13 cellular contexts compared by ENCODE assay signal in the genomic region with DNA sequence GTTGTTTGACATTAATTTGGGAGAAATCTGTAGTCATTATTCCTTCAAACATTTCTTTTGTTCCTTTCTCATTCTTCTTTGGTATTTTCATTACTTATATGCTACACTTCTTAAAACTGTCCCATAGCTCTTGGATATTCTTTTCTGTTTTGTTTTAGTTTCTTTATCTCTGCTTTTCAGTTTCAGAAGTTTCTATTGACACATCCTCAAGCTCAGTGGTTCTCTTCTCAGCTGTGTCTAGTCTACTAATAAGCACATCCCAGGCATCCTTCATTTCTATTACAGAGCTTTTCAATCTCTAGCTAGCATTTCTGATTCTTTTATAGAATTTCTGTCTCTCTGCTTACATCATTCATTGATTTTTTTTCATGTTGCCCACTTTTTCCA.
DNase-seq lines count a peak whose midpoint lies in the region; ATAC-seq lines count a peak whose summit lies in the region.
"Had no signal": no experiment of that assay in that cellular context is flagged by ENCODE, and none has a peak within 500 bp of the region (broad histone marks: within the 10 kb centered on the region; RNA-seq: fewer than 3 reads in every experiment).

No MANE protein-coding gene starts in this region.

- DNase-seq in epidermal melanocyte (ENCODE audit: insufficient read length, low spot score) (no peak), OCI-M2 (lab: John Stamatoyannopoulos, UW; ENCODE audit: unreplicated experiment) (no peak), NCI-H2196 (lab: John Stamatoyannopoulos, UW; ENCODE audit: unreplicated experiment) (no peak)
- no peak for DNase-seq in stimulated activated naive CD4-positive, alpha-beta T cell treated with Interleukin-2 at 50 U/mL for 16 hours (lab: John Stamatoyannopoulos, UW)
- DNase-seq: Calu3, NCI-H1436 treated with DMSO at 0.1 percent for 48 hours, NCI-H526, RPMI8226, upper lobe of right lung had no signal

- ATAC-seq in GM18511 (IDR thresholded peaks at IDR 0.05; ENCODE audit: unreplicated experiment), result peak; percentile 63
- ATAC-seq in GM19455 (IDR thresholded peaks at IDR 0.05; ENCODE audit: unreplicated experiment), result peak; percentile 82
- ATAC-seq in HG02798 (IDR thresholded peaks at IDR 0.05; ENCODE audit: poor library complexity, unreplicated experiment), result peak; percentile 90
- peak; percentile 74 for ATAC-seq in HG03442 (IDR thresholded peaks at IDR 0.05; ENCODE audit: unreplicated experiment)
- ATAC-seq: upper lobe of right lung had no signal
